10 cellular contexts compared by ENCODE assay signal in genomic region chr2:6999161-6999877, GRCh38.
DNase-seq lines count a peak whose midpoint lies in the region; ATAC-seq and TF ChIP-seq lines count a peak whose summit lies in the region.
"Had no signal": no experiment of that assay in that cellular context is flagged by ENCODE, and none has a peak within 500 bp of the region (broad histone marks: within the 10 kb centered on the region; RNA-seq: fewer than 3 reads in every experiment).

No MANE protein-coding gene starts in this region.

- intact Hi-C loops in naive thymus-derived CD4-positive, alpha-beta T cell (cut with micrococcal nuclease): no loop called here
- intact Hi-C loops in testis (cut with DNase I; ENCODE audit: low total_unique reads): no loop called here

- WGBS in testis, 2 donors: 86% methylated on average over 7 of the region's 7 CpGs

- no peak overlapping the region for H3K27ac ChIP-seq in naive thymus-derived CD4-positive, alpha-beta T cell (ENCODE audit: low read depth, low read length)
- H3K27ac ChIP-seq in testis: no peak overlapping the region
- H3K27ac ChIP-seq: KMS-11, SJCRH30 had no signal

- no peak for TF ChIP-seq CTCF in testis (IDR thresholded peaks at IDR 0.05)

- ATAC-seq in GM18858 (IDR thresholded peaks at IDR 0.05; ENCODE audit: unreplicated experiment) (peak; percentile 74), GM21717 (IDR thresholded peaks at IDR 0.05; ENCODE audit: unreplicated experiment) (peak; percentile 77), HG03520 (IDR thresholded peaks at IDR 0.05; ENCODE audit: unreplicated experiment) (peak; percentile 67)
- peak; percentile 50 for ATAC-seq in naive thymus-derived CD4-positive, alpha-beta T cell

- CTCF ChIA-PET in naive thymus-derived CD4-positive, alpha-beta T cell (lab: Charles Lee): interaction anchor here (0.6 kb wide), 1 partner anchor 78 kb away, joined by 3 read pairs; no protein-coding TSS in a partner anchor

- DNase-seq in naive thymus-derived CD4-positive, alpha-beta T cell: no peak
- DNase-seq in activated CD4-positive, CD25-positive, alpha-beta regulatory T cell (lab: John Stamatoyannopoulos, UW): no peak
- no peak for DNase-seq in globus pallidus (ENCODE audit: low spot score)
- DNase-seq in testis: no peak
- no peak for DNase-seq in SHP77 treated with DMSO at 0.1 percent for 48 hours (lab: John Stamatoyannopoulos, UW)
- DNase-seq: SJCRH30 had no signal

- H3K36me3 ChIP-seq in naive thymus-derived CD4-positive, alpha-beta T cell (ENCODE audit: control insufficient read depth in 2 of 3, insufficient read depth in 3 of 3, low read length in 3 of 3): peaks cover 0 to 55% (median 0%) of the 10 kb centered on the region in 3 experiments
- no peaks in the 10 kb centered on the region for H3K36me3 ChIP-seq in testis (ENCODE audit: low read depth, missing control alignments)
- H3K36me3 ChIP-seq: SJCRH30 had no signal

- peaks cover 0 to 6% of the 10 kb centered on the region in 2 donors for H3K4me1 ChIP-seq in naive thymus-derived CD4-positive, alpha-beta T cell (ENCODE audit: control insufficient read depth in 2 of 2, insufficient read depth in 2 of 2, low read length in 2 of 2)
- H3K4me1 ChIP-seq in testis: no peaks in the 10 kb centered on the region
- H3K4me1 ChIP-seq: SJCRH30 had no signal

- H3K36me3 Mint-ChIP-seq in naive thymus-derived CD4-positive, alpha-beta T cell: peaks cover 0 to 45% (median 16%) of the 10 kb centered on the region in 5 donors

- H3K27me3 Mint-ChIP-seq in naive thymus-derived CD4-positive, alpha-beta T cell: no peaks in the 10 kb centered on the region

- POLR2A ChIA-PET in naive thymus-derived CD4-positive, alpha-beta T cell (lab: Charles Lee): no interaction called here

- H3K4me3 ChIP-seq in naive thymus-derived CD4-positive, alpha-beta T cell (ENCODE audit: low read length): no peak overlapping the region
- no peak overlapping the region for H3K4me3 ChIP-seq in testis
- H3K4me3 ChIP-seq: SJCRH30 had no signal

- peak overlapping the region in 7 of 9 donors; percentile 17 to 89 (median 57) for H3K27ac Mint-ChIP-seq in naive thymus-derived CD4-positive, alpha-beta T cell

- peak overlapping the region in 1 of 10 donors; percentile 44 for H3K4me3 Mint-ChIP-seq in naive thymus-derived CD4-positive, alpha-beta T cell

- no peaks in the 10 kb centered on the region for H3K9me3 ChIP-seq in naive thymus-derived CD4-positive, alpha-beta T cell (ENCODE audit: control insufficient read depth in 2 of 3, low read length in 3 of 3)
- H3K9me3 ChIP-seq in testis: no peaks in the 10 kb centered on the region
- H3K9me3 ChIP-seq: SJCRH30 had no signal

- peaks cover 12 to 59% (median 47%) of the 10 kb centered on the region in 7 donors for H3K4me1 Mint-ChIP-seq in naive thymus-derived CD4-positive, alpha-beta T cell

- peaks cover 0 to 2% (median 0%) of the 10 kb centered on the region in 11 donors for H3K9me3 Mint-ChIP-seq in naive thymus-derived CD4-positive, alpha-beta T cell

- H3K27me3 ChIP-seq in naive thymus-derived CD4-positive, alpha-beta T cell (ENCODE audit: control insufficient read depth in 2 of 2, insufficient read depth in 2 of 2, low read length in 2 of 2): no peaks in the 10 kb centered on the region
- H3K27me3 ChIP-seq in testis: no peaks in the 10 kb centered on the region
- H3K27me3 ChIP-seq: SJCRH30 had no signal

- TF ChIP-seq POLR2A in testis (IDR thresholded peaks at IDR 0.05): no peak
